ENCODE assay signal across 8 cellular contexts in genomic region chr20:50191065-50191565, GRCh38. TPM values are rescaled to one million over a fixed set of nuclear protein-coding genes. Genes with fewer than 3 reads are reported as not detected.
DNase-seq lines count a peak whose midpoint lies in the region; ATAC-seq and TF ChIP-seq lines count a peak whose summit lies in the region.

No MANE protein-coding gene starts in this region.

- H3K4me1 Mint-ChIP-seq in activated naive CD4-positive, alpha-beta T cell treated with anti-CD3 and anti-CD28 coated beads for 36 hours (ENCODE audit: low read depth), result peaks cover 15% of the 10 kb centered on the region

- POLR2A ChIA-PET in RWPE1 (lab: Yijun Ruan, JAX; ENCODE audit: low non-redundant PET), result interaction anchor here (0.5 to 1.1 kb wide), 4 partner anchors 15 to 283 kb away, joined by 3 to 6 read pairs (median 4); no protein-coding TSS in a partner anchor

- ATAC-seq in GM18520 (IDR thresholded peaks at IDR 0.05; ENCODE audit: unreplicated experiment) (peak; percentile 6), HG03095 (IDR thresholded peaks at IDR 0.05; ENCODE audit: unreplicated experiment) (peak; percentile 18), sciatic nerve (no peak), HG03457 (IDR thresholded peaks at IDR 0.05; ENCODE audit: unreplicated experiment) (no peak)

- H3K27me3 Mint-ChIP-seq in activated naive CD4-positive, alpha-beta T cell treated with anti-CD3 and anti-CD28 coated beads for 36 hours (ENCODE audit: low read depth), result peaks cover 1% of the 10 kb centered on the region

- peak overlapping the region; percentile 95 for H3K27ac ChIP-seq in RWPE1

- peaks cover 16% of the 10 kb centered on the region for H3K36me3 Mint-ChIP-seq in activated naive CD4-positive, alpha-beta T cell treated with anti-CD3 and anti-CD28 coated beads for 36 hours (ENCODE audit: low read depth)

- no peaks in the 10 kb centered on the region for H3K9me3 Mint-ChIP-seq in activated naive CD4-positive, alpha-beta T cell treated with anti-CD3 and anti-CD28 coated beads for 36 hours

- TF ChIP-seq CTCF in RWPE1 (conservative IDR thresholded peaks at IDR 0.05; ENCODE audit: low read depth), result no peak

- intact Hi-C loops in activated naive CD4-positive, alpha-beta T cell treated with anti-CD3 and anti-CD28 coated beads for 36 hours (cut with micrococcal nuclease), result loop anchor here (2.0 to 5.0 kb wide), 5 partner anchors 192 to 556 kb away; partner anchors contain the start of genes PARD6B and PTPN1
- intact Hi-C loops in cardiac septum (cut with DNase I) (loop anchor here (2.0 to 5.0 kb wide), 5 partner anchors 86 to 386 kb away; no protein-coding TSS in a partner anchor), sciatic nerve (cut with DNase I) (loop anchor here (5.0 kb wide), 1 partner anchor 116 kb away; no protein-coding TSS in a partner anchor)

- DNase-seq in RWPE1 (ENCODE audit: low spot score) (peak; percentile 54), cardiac septum (ENCODE audit: low spot score) (peak; percentile 85), sciatic nerve (ENCODE audit: low spot score) (peak; percentile 82), G401 (ENCODE audit: low spot score) (no peak)
- peak; percentile 71 for DNase-seq in activated naive CD4-positive, alpha-beta T cell treated with anti-CD3 and anti-CD28 coated beads for 36 hours

- in situ Hi-C loops in G401 (cut with HindIII; ENCODE audit: low sequenced_read_pairs), result no loop called here

- H3K27ac Mint-ChIP-seq in activated naive CD4-positive, alpha-beta T cell treated with anti-CD3 and anti-CD28 coated beads for 36 hours, result peak overlapping the region; percentile 71

- CTCF ChIA-PET in RWPE1 (lab: Yijun Ruan, JAX), result interaction anchor here (0.6 to 1.7 kb wide), 7 partner anchors 12 to 301 kb away, joined by 3 to 5 read pairs (median 4); no protein-coding TSS in a partner anchor
- CTCF ChIA-PET in activated naive CD4-positive, alpha-beta T cell treated with anti-CD3 and anti-CD28 coated beads for 36 hours (lab: Charles Lee), result interaction anchor here (1.0 to 11.5 kb wide), 3 partner anchors 156 to 272 kb away, joined by 3 to 171 read pairs (median 3); no protein-coding TSS in a partner anchor

- H3K4me3 Mint-ChIP-seq in activated naive CD4-positive, alpha-beta T cell treated with anti-CD3 and anti-CD28 coated beads for 36 hours, result peak overlapping the region; percentile 79

RNA-seq across cellular contexts. Expression of gene CEBPB, which starts 0.5 kb away (rescaled TPM):
- total RNA-seq in activated naive CD4-positive, alpha-beta T cell treated with anti-CD3 and anti-CD28 coated beads for 36 hours, result 10 to 100 TPM; 38.5 to 38.6 TPM
- total RNA-seq in cardiac septum (33.2 TPM), sciatic nerve (113 TPM)
- 21.6 and 24.9 TPM in 2 replicates for total RNA-seq in G401 (2014; rRNA removed; shearing (Covaris generic))

RNA-seq across cellular contexts. Expression of gene PEDS1, which starts 37.6 kb away (rescaled TPM):
- total RNA-seq in activated naive CD4-positive, alpha-beta T cell treated with anti-CD3 and anti-CD28 coated beads for 36 hours, result 10 to 100 TPM; 10.4 to 11.2 TPM
- total RNA-seq in cardiac septum (15.2 TPM), sciatic nerve (39.5 TPM)
- total RNA-seq in G401 (2014; rRNA removed; shearing (Covaris generic)), result 42.7 and 45.5 TPM in 2 replicates

Comparison
In these comparisons a context has a peak if more than half of its experiments do, and no peak if none do; other contexts are left out.
1. ATAC-seq: peak in GM18520 (single experiment) and HG03095 (single experiment); none in sciatic nerve (single experiment) and HG03457 (single experiment).